In the genomic region with DNA sequence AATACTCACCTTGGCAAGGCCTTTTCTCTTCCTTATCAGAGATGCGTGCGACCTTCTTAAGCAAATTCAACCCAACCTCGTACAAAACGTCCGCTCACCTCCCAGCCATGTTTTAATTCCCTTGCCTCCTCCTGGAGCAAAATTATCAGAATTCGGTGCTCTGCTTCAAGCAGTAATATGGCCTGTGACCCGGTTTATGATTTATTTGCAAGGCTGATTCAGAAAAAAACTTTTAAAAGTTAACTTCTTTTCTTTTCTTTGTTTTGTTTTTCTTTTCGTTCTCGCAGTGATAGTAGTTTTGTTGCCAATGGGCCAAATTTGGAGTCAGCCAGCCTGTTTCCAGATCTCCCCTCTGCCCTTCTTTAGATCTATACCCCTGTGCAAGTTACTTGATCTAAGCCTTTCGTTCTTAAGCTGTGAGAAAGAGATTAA, we compare ENCODE assay signal across 8 cellular contexts. TPM values are rescaled to one million over a fixed set of nuclear protein-coding genes. Genes with fewer than 3 reads are reported as not detected.
DNase-seq lines count a peak whose midpoint lies in the region; ATAC-seq and TF ChIP-seq lines count a peak whose summit lies in the region.

A gene with protein sequence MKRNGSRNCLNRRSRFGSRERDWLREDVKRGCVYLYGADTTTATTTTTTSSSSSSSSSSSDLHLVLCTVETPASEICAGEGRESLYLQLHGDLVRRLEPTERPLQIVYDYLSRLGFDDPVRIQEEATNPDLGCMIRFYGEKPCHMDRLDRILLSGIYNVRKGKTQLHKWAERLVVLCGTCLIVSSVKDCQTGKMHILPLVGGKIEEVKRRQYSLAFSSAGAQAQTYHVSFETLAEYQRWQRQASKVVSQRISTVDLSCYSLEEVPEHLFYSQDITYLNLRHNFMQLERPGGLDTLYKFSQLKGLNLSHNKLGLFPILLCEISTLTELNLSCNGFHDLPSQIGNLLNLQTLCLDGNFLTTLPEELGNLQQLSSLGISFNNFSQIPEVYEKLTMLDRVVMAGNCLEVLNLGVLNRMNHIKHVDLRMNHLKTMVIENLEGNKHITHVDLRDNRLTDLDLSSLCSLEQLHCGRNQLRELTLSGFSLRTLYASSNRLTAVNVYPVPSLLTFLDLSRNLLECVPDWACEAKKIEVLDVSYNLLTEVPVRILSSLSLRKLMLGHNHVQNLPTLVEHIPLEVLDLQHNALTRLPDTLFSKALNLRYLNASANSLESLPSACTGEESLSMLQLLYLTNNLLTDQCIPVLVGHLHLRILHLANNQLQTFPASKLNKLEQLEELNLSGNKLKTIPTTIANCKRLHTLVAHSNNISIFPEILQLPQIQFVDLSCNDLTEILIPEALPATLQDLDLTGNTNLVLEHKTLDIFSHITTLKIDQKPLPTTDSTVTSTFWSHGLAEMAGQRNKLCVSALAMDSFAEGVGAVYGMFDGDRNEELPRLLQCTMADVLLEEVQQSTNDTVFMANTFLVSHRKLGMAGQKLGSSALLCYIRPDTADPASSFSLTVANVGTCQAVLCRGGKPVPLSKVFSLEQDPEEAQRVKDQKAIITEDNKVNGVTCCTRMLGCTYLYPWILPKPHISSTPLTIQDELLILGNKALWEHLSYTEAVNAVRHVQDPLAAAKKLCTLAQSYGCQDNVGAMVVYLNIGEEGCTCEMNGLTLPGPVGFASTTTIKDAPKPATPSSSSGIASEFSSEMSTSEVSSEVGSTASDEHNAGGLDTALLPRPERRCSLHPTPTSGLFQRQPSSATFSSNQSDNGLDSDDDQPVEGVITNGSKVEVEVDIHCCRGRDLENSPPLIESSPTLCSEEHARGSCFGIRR (N-terminal part only) (minus strand): TSS at position 382 of the 432 bp plus-strand sequence. CDS start 9,906 bp downstream, outside the sequence.

- peaks cover 14% of the 10 kb centered on the region; the same call in 1 of the 2 replicates for H3K27me3 ChIP-seq in BLaER1
- H3K27me3 ChIP-seq in neural progenitor cell: peaks cover 23% of the 10 kb centered on the region

- H3K4me2 ChIP-seq in BLaER1 (peak within 1 kb of the TSS; percentile 97), neural progenitor cell (peak within 1 kb of the TSS; percentile 97)

- no peak for TF ChIP-seq POLR2A in NB4 (IDR thresholded peaks at IDR 0.05; ENCODE audit: extremely low read depth, insufficient read length)

- peaks cover 47% of the 10 kb centered on the region for H3K4me1 ChIP-seq in BLaER1
- peaks cover 28% of the 10 kb centered on the region for H3K4me1 ChIP-seq in neural progenitor cell

- H3K36me3 ChIP-seq in BLaER1 (no peaks in the 10 kb centered on the region), neural progenitor cell (no peaks in the 10 kb centered on the region)

- H3K27ac Mint-ChIP-seq in endothelial cell (ENCODE audit: unreplicated experiment) (no peak within 1 kb of the TSS), neural progenitor cell (no peak within 1 kb of the TSS)

- H3K4me1 Mint-ChIP-seq in endothelial cell (ENCODE audit: unreplicated experiment) (peaks cover 12% of the 10 kb centered on the region), neural progenitor cell (peaks cover 22% of the 10 kb centered on the region)

- H3K27ac ChIP-seq in BLaER1: peak within 1 kb of the TSS; percentile 81
- H3K27ac ChIP-seq in neural progenitor cell: peak within 1 kb of the TSS; percentile 87

- peak within 1 kb of the TSS; percentile 88 for H3K9ac ChIP-seq in BLaER1
- peak within 1 kb of the TSS; percentile 73 for H3K9ac ChIP-seq in neural progenitor cell

- TF ChIP-seq CTCF in NB4 (IDR thresholded peaks at IDR 0.05; ENCODE audit: low read depth, low read length): no peak
- no peak for TF ChIP-seq CTCF in endothelial cell (IDR thresholded peaks at IDR 0.05; ENCODE audit: unreplicated experiment)
- TF ChIP-seq CTCF in neural progenitor cell (IDR thresholded peaks at IDR 0.05): no peak

- no peaks in the 10 kb centered on the region for H3K9me3 Mint-ChIP-seq in endothelial cell (ENCODE audit: unreplicated experiment)
- H3K9me3 Mint-ChIP-seq in neural progenitor cell: no peaks in the 10 kb centered on the region

- H3K9me3 ChIP-seq in BLaER1 (no peaks in the 10 kb centered on the region), neural progenitor cell (ENCODE audit: low read depth) (no peaks in the 10 kb centered on the region)

- H3F3A ChIP-seq in neural progenitor cell (ENCODE audit: low read depth): peaks cover 49% of the 10 kb centered on the region

- H3K4me3 Mint-ChIP-seq in endothelial cell (ENCODE audit: unreplicated experiment) (peak within 1 kb of the TSS; percentile 93), neural progenitor cell (peak within 1 kb of the TSS; percentile 90)

- H3K27me3 Mint-ChIP-seq in endothelial cell (ENCODE audit: unreplicated experiment) (peaks cover 3% of the 10 kb centered on the region), neural progenitor cell (ENCODE audit: insufficient read depth, low read depth) (peaks cover 6% of the 10 kb centered on the region)

- DNase-seq in NB4 (ENCODE audit: low read depth): no peak
- DNase-seq in endothelial cell (ENCODE audit: low spot score): no peak
- no peak for DNase-seq in neural progenitor cell (ENCODE audit: low spot score)
- DNase-seq in islet precursor cell: no peak
- no peak for DNase-seq in HuH-7.5 (ENCODE audit: low spot score)
- no peak for DNase-seq in NCI-H526 treated with DMSO at 0.1 percent for 48 hours (lab: John Stamatoyannopoulos, UW)

- peak within 1 kb of the TSS; percentile 93 for H2AFZ ChIP-seq in neural progenitor cell (replicated peaks)

- no peaks in the 10 kb centered on the region for H3K36me3 Mint-ChIP-seq in endothelial cell (ENCODE audit: low read depth, unreplicated experiment)
- H3K36me3 Mint-ChIP-seq in neural progenitor cell: peaks cover 7% of the 10 kb centered on the region

- H4K20me1 ChIP-seq in BLaER1 (peaks cover 37% of the 10 kb centered on the region), neural progenitor cell (ENCODE audit: low read depth) (peaks cover 29% of the 10 kb centered on the region)

- no peak for ATAC-seq in HG03196 (IDR thresholded peaks at IDR 0.05; ENCODE audit: unreplicated experiment)

- peaks cover 34% of the 10 kb centered on the region for H3K79me2 ChIP-seq in neural progenitor cell (ENCODE audit: low read depth)

- H3K4me3 ChIP-seq in BLaER1 (peak within 1 kb of the TSS; percentile 93), NB4 (ENCODE audit: low read depth, low read length) (peak within 1 kb of the TSS; percentile 53), neural progenitor cell (peak within 1 kb of the TSS; percentile 94)

RNA-seq across cellular contexts. Expression of the gene that starts here (rescaled TPM):
- 7.3 TPM for total RNA-seq in endothelial cell (ENCODE audit: unreplicated experiment)
- total RNA-seq in neural progenitor cell (ENCODE audit: low replicate concordance): 11.7 and 12.9 TPM in 2 replicates
